Comparison of ENCODE assay signal across 1 cellular context in the genomic region with DNA sequence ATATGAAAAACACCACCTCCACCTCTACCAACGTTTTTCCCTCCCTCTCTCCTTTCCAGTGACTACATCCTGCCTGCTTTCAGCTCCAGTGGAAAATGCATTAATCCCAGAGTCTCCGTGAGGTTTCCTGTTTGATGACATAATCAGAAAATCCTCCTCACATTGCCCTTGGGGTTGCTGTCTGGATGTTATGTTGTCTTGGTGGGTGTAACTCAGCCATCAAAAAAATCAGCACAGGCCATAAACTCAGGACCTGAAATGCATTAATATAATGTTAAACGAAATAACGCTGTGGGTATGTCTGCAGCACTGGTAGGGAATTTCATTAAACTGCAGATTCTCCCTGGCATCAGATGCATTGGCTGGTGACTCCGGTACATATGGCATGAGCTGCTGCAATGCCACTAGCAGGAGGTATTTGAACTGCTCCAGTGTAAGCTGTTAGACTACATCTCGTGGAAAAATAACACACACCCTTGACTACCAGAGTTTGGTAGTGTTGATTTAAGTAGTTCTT.
TF ChIP-seq lines count a peak whose summit lies in the region.

No MANE protein-coding gene starts in this region.

TF ChIP-seq in SK-N-SH, 30 proteins besides CTCF, POLR2A, EP300 and RAD21 (continued from another document):
- TF ChIP-seq NRF1 (IDR thresholded peaks at IDR 0.05; ENCODE audit: low read depth, low read length) (no peak), CHD2 (IDR thresholded peaks at IDR 0.05; ENCODE audit: low read length, partially characterized antibody) (peak; percentile 85), EZH2phosphoT487 (IDR thresholded peaks at IDR 0.05; ENCODE audit: borderline replicate concordance, low read depth) (no peak), GABPA (IDR thresholded peaks at IDR 0.05; ENCODE audit: low read depth) (peak; percentile 44; the same call in 1 of the 2 replicates), SIN3A (IDR thresholded peaks at IDR 0.05; ENCODE audit: borderline replicate concordance, low read depth, low read length) (no peak), TCF12 (IDR thresholded peaks at IDR 0.05) (peak; percentile 84), RFX5 (IDR thresholded peaks at IDR 0.05; ENCODE audit: low read length) (0 out of 2 replicates have a peak, but pooled peaks have one; percentile 42), MEF2A (IDR thresholded peaks at IDR 0.05; ENCODE audit: borderline replicate concordance, low read depth) (no peak), GATA2 (CRISPR knock-in tag; IDR thresholded peaks at IDR 0.05) (peak; percentile 81), FOSL2 (IDR thresholded peaks at IDR 0.05; ENCODE audit: borderline replicate concordance, low read depth) (peak; percentile 49), JUND (IDR thresholded peaks at IDR 0.05) (peak; percentile 79), FOXM1 (IDR thresholded peaks at IDR 0.05; ENCODE audit: low read depth) (0 out of 2 replicates have a peak, but pooled peaks have one; percentile 27), YY1 (IDR thresholded peaks at IDR 0.05; ENCODE audit: low read depth) (peak; percentile 50; the same call in 1 of the 2 replicates), MXI1 (IDR thresholded peaks at IDR 0.05; ENCODE audit: low read depth, low read length) (peak; percentile 78; the same call in 1 of the 2 replicates)
- TF ChIP-seq, protein P1, sequence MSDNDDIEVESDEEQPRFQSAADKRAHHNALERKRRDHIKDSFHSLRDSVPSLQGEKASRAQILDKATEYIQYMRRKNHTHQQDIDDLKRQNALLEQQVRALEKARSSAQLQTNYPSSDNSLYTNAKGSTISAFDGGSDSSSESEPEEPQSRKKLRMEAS (IDR thresholded peaks at IDR 0.05; ENCODE audit: low read depth) = peak; percentile 45; the same call in 1 of the 2 replicates
- TF ChIP-seq, protein P2, sequence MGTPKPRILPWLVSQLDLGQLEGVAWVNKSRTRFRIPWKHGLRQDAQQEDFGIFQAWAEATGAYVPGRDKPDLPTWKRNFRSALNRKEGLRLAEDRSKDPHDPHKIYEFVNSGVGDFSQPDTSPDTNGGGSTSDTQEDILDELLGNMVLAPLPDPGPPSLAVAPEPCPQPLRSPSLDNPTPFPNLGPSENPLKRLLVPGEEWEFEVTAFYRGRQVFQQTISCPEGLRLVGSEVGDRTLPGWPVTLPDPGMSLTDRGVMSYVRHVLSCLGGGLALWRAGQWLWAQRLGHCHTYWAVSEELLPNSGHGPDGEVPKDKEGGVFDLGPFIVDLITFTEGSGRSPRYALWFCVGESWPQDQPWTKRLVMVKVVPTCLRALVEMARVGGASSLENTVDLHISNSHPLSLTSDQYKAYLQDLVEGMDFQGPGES (IDR thresholded peaks at IDR 0.05; ENCODE audit: low read depth, low read length) = no peak
- TF ChIP-seq, protein P3, sequence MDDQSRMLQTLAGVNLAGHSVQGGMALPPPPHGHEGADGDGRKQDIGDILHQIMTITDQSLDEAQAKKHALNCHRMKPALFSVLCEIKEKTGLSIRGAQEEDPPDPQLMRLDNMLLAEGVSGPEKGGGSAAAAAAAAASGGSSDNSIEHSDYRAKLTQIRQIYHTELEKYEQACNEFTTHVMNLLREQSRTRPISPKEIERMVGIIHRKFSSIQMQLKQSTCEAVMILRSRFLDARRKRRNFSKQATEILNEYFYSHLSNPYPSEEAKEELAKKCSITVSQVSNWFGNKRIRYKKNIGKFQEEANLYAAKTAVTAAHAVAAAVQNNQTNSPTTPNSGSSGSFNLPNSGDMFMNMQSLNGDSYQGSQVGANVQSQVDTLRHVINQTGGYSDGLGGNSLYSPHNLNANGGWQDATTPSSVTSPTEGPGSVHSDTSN (IDR thresholded peaks at IDR 0.05) = peak; percentile 75
- TF ChIP-seq, protein P4, sequence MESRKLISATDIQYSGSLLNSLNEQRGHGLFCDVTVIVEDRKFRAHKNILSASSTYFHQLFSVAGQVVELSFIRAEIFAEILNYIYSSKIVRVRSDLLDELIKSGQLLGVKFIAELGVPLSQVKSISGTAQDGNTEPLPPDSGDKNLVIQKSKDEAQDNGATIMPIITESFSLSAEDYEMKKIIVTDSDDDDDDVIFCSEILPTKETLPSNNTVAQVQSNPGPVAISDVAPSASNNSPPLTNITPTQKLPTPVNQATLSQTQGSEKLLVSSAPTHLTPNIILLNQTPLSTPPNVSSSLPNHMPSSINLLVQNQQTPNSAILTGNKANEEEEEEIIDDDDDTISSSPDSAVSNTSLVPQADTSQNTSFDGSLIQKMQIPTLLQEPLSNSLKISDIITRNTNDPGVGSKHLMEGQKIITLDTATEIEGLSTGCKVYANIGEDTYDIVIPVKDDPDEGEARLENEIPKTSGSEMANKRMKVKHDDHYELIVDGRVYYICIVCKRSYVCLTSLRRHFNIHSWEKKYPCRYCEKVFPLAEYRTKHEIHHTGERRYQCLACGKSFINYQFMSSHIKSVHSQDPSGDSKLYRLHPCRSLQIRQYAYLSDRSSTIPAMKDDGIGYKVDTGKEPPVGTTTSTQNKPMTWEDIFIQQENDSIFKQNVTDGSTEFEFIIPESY (IDR thresholded peaks at IDR 0.05; ENCODE audit: borderline replicate concordance, low read depth) = no peak; the same call in 1 of the 2 replicates
- TF ChIP-seq, protein P5, sequence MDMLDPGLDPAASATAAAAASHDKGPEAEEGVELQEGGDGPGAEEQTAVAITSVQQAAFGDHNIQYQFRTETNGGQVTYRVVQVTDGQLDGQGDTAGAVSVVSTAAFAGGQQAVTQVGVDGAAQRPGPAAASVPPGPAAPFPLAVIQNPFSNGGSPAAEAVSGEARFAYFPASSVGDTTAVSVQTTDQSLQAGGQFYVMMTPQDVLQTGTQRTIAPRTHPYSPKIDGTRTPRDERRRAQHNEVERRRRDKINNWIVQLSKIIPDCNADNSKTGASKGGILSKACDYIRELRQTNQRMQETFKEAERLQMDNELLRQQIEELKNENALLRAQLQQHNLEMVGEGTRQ (IDR thresholded peaks at IDR 0.05; ENCODE audit: borderline replicate concordance, low read depth, low read length) = no peak
